ENCODE assay signal across 1 cellular context in the genomic region with DNA sequence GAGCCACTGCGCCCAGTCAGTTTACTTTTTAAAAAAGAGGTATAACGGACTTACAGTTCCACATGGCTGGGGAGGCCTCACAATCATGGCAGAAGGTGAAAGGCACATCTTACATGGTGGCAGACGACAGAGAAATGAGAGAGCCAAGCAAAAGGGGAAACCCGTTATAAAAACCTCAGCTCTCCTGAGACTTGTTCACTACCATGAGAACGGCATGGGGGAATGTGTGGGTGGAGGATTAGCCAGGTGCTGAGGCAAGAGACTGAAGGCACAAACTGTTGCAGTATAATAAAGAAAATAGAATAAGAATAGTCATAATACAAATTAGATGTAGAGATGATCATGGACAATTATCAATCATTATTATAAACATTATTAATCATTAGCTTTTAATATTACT.
TF ChIP-seq lines count a peak whose summit lies in the region.

No MANE protein-coding gene starts in this region.

TF ChIP-seq in K562, 482 proteins besides CTCF, POLR2A, EP300 and RAD21:
- peak; percentile 33 for TF ChIP-seq EGR1 (conservative IDR thresholded peaks at IDR 0.05)
